11 cellular contexts compared by ENCODE assay signal in genomic region chr5:88672644-88673493, GRCh38.
DNase-seq lines count a peak whose midpoint lies in the region; ATAC-seq and TF ChIP-seq lines count a peak whose summit lies in the region.
"Had no signal": no experiment of that assay in that cellular context is flagged by ENCODE, and none has a peak within 500 bp of the region (broad histone marks: within the 10 kb centered on the region; RNA-seq: fewer than 3 reads in every experiment).

No MANE protein-coding gene starts in this region.

- peaks cover 49% of the 10 kb centered on the region for H3K4me1 ChIP-seq in iPS-18a (ENCODE audit: control insufficient read depth, low read depth, low read length)

- H3K36me3 Mint-ChIP-seq in stimulated activated naive CD8-positive, alpha-beta T cell treated with anti-CD3 and anti-CD28 coated beads, Interleukin-15, Interleukin-2, amounts not matched to agents 100 ng/mL and 50 ng/mL, for 24 hours (ENCODE audit: low read depth) = no peaks in the 10 kb centered on the region
- H3K36me3 Mint-ChIP-seq in WTC11 (no peaks in the 10 kb centered on the region), osteocyte (ENCODE audit: unreplicated experiment) (no peaks in the 10 kb centered on the region)

- H3K27me3 ChIP-seq in iPS-18a (ENCODE audit: control insufficient read depth, insufficient read depth, low read length) = peaks cover 100% of the 10 kb centered on the region

- peaks cover 93% of the 10 kb centered on the region for H3K27me3 Mint-ChIP-seq in stimulated activated naive CD8-positive, alpha-beta T cell treated with anti-CD3 and anti-CD28 coated beads, Interleukin-15, Interleukin-2, amounts not matched to agents 100 ng/mL and 50 ng/mL, for 24 hours
- peaks cover 96% of the 10 kb centered on the region for H3K27me3 Mint-ChIP-seq in stimulated activated naive CD8-positive, alpha-beta T cell treated with anti-CD3 and anti-CD28 coated beads, Interleukin-15, amount 100 ng/mL, for 72 hours
- peaks cover 98% of the 10 kb centered on the region for H3K27me3 Mint-ChIP-seq in WTC11 (ENCODE audit: low read depth)
- H3K27me3 Mint-ChIP-seq in osteocyte (ENCODE audit: unreplicated experiment) = peaks cover 92% of the 10 kb centered on the region

- peaks cover 28% of the 10 kb centered on the region for H3K4me1 Mint-ChIP-seq in stimulated activated naive CD8-positive, alpha-beta T cell treated with anti-CD3 and anti-CD28 coated beads, Interleukin-15, Interleukin-2, amounts not matched to agents 100 ng/mL and 50 ng/mL, for 24 hours (ENCODE audit: low read depth)
- peaks cover 49% of the 10 kb centered on the region for H3K4me1 Mint-ChIP-seq in stimulated activated naive CD8-positive, alpha-beta T cell treated with anti-CD3 and anti-CD28 coated beads, Interleukin-15, amount 100 ng/mL, for 72 hours
- H3K4me1 Mint-ChIP-seq in WTC11 (peaks cover 67% of the 10 kb centered on the region), osteocyte (ENCODE audit: unreplicated experiment) (peaks cover 21% of the 10 kb centered on the region)

- CTCF ChIA-PET in WTC11 (lab: Charles Lee) = interaction anchor here (0.9 to 2.5 kb wide), 6 partner anchors 7 to 52 kb away, joined by 3 to 15 read pairs (median 4); no protein-coding TSS in a partner anchor

- TF ChIP-seq CTCF in WTC11 (IDR thresholded peaks at IDR 0.05) (no peak), osteocyte (IDR thresholded peaks at IDR 0.05) (no peak)

- POLR2A ChIA-PET in WTC11 (lab: Charles Lee) = interaction anchor here (1.0 kb wide), 1 partner anchor 12 kb away, joined by 4 read pairs; no protein-coding TSS in a partner anchor

- H3K27ac Mint-ChIP-seq in stimulated activated naive CD8-positive, alpha-beta T cell treated with anti-CD3 and anti-CD28 coated beads, Interleukin-15, Interleukin-2, amounts not matched to agents 100 ng/mL and 50 ng/mL, for 24 hours = peak overlapping the region; percentile 49
- no peak overlapping the region for H3K27ac Mint-ChIP-seq in stimulated activated naive CD8-positive, alpha-beta T cell treated with anti-CD3 and anti-CD28 coated beads, Interleukin-15, amount 100 ng/mL, for 72 hours
- no peak overlapping the region for H3K27ac Mint-ChIP-seq in WTC11
- H3K27ac Mint-ChIP-seq in osteocyte (ENCODE audit: unreplicated experiment) = no peak overlapping the region

- no peak overlapping the region for H3K9ac ChIP-seq in iPS-18a (ENCODE audit: low read length)

- H3K9me3 ChIP-seq in iPS-18a (ENCODE audit: control insufficient read depth, low read depth, low read length) = no peaks in the 10 kb centered on the region

- peak overlapping the region; percentile 47 for H3K4me3 Mint-ChIP-seq in stimulated activated naive CD8-positive, alpha-beta T cell treated with anti-CD3 and anti-CD28 coated beads, Interleukin-15, Interleukin-2, amounts not matched to agents 100 ng/mL and 50 ng/mL, for 24 hours
- H3K4me3 Mint-ChIP-seq in stimulated activated naive CD8-positive, alpha-beta T cell treated with anti-CD3 and anti-CD28 coated beads, Interleukin-15, amount 100 ng/mL, for 72 hours = peak overlapping the region in 1 of 2 donors; percentile 8
- H3K4me3 Mint-ChIP-seq in WTC11 = peak overlapping the region; percentile 76
- no peak overlapping the region for H3K4me3 Mint-ChIP-seq in osteocyte (ENCODE audit: unreplicated experiment)

- H3K27ac ChIP-seq in iPS-18a (ENCODE audit: low read length) = no peak overlapping the region

- peaks cover 4% of the 10 kb centered on the region for H3K9me3 Mint-ChIP-seq in stimulated activated naive CD8-positive, alpha-beta T cell treated with anti-CD3 and anti-CD28 coated beads, Interleukin-15, Interleukin-2, amounts not matched to agents 100 ng/mL and 50 ng/mL, for 24 hours
- no peaks in the 10 kb centered on the region for H3K9me3 Mint-ChIP-seq in stimulated activated naive CD8-positive, alpha-beta T cell treated with anti-CD3 and anti-CD28 coated beads, Interleukin-15, amount 100 ng/mL, for 72 hours
- H3K9me3 Mint-ChIP-seq in WTC11 (no peaks in the 10 kb centered on the region), osteocyte (ENCODE audit: unreplicated experiment) (no peaks in the 10 kb centered on the region)

- no peaks in the 10 kb centered on the region for H3K36me3 ChIP-seq in iPS-18a (ENCODE audit: control insufficient read depth, low read depth, low read length)

- ATAC-seq in stimulated activated naive CD8-positive, alpha-beta T cell treated with anti-CD3 and anti-CD28 coated beads, Interleukin-15, amount 100 ng/mL, for 72 hours = no peak
- ATAC-seq in WTC11 = peak; percentile 7
- no peak for ATAC-seq in GM19324 (IDR thresholded peaks at IDR 0.05; ENCODE audit: low FRiP score, unreplicated experiment)

- peak overlapping the region; percentile 50 for H3K4me3 ChIP-seq in iPS-18a (ENCODE audit: low read length)

- DNase-seq in stimulated activated naive CD8-positive, alpha-beta T cell treated with anti-CD3 and anti-CD28 coated beads, Interleukin-15, amount 100 ng/mL, for 72 hours = no peak
- peak; percentile 61 for DNase-seq in WTC11 (ENCODE audit: low spot score)
- no peak for DNase-seq in osteocyte (ENCODE audit: extremely low spot score, unreplicated experiment)
- no peak for DNase-seq in iPS-NIHi7 (ENCODE audit: extremely low spot score)
- DNase-seq in activated T-cell treated with anti-CD3 and anti-CD28 coated beads, Interleukin-2, amount 50 U/mL, for 48 hours = no peak
- DNase-seq: CD8-positive, alpha-beta memory T cell; Kasumi-1; NK-92 treated with Interleukin-12 subunit alpha and Interleukin-12 subunit beta, amount 100 ng/mL, for 24 hours had no signal

TF ChIP-seq in WTC11, 78 proteins besides CTCF, POLR2A, EP300 and RAD21:
- no peak for TF ChIP-seq CBFB (CRISPR knock-in tag; IDR thresholded peaks at IDR 0.05; ENCODE audit: low read depth)
- peak; percentile 98 for TF ChIP-seq PRDM15 (CRISPR knock-in tag; IDR thresholded peaks at IDR 0.05)
- TF ChIP-seq, protein P1, sequence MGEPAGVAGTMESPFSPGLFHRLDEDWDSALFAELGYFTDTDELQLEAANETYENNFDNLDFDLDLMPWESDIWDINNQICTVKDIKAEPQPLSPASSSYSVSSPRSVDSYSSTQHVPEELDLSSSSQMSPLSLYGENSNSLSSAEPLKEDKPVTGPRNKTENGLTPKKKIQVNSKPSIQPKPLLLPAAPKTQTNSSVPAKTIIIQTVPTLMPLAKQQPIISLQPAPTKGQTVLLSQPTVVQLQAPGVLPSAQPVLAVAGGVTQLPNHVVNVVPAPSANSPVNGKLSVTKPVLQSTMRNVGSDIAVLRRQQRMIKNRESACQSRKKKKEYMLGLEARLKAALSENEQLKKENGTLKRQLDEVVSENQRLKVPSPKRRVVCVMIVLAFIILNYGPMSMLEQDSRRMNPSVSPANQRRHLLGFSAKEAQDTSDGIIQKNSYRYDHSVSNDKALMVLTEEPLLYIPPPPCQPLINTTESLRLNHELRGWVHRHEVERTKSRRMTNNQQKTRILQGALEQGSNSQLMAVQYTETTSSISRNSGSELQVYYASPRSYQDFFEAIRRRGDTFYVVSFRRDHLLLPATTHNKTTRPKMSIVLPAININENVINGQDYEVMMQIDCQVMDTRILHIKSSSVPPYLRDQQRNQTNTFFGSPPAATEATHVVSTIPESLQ (CRISPR knock-in tag; IDR thresholded peaks at IDR 0.05) = no peak
- no peak for TF ChIP-seq KAT7 (CRISPR knock-in tag; IDR thresholded peaks at IDR 0.05; ENCODE audit: borderline replicate concordance)
- no peak for TF ChIP-seq AR (CRISPR knock-in tag; IDR thresholded peaks at IDR 0.05)
